8 cellular contexts compared by ENCODE assay signal in genomic region chr15:67065531-67066005, GRCh38. TPM values are rescaled to one million over a fixed set of nuclear protein-coding genes. Genes with fewer than 3 reads are reported as not detected.
A peak's percentile ranks its signal among the peaks of the same experiment; 100 is the strongest.
DNase-seq lines count a peak whose midpoint lies in the region; ATAC-seq and TF ChIP-seq lines count a peak whose summit lies in the region.

Gene SMAD3 (plus strand): TSS chr15:67065602. CDS start chr15:67066155, 553 bp downstream.

- H3K27me3 Mint-ChIP-seq in activated naive CD8-positive, alpha-beta T cell treated with anti-CD3 and anti-CD28 coated beads for 36 hours: peaks cover 18% of the 10 kb centered on the region
- H3K27me3 Mint-ChIP-seq in glutamatergic neuron (ENCODE audit: unreplicated experiment) (peaks cover 29% of the 10 kb centered on the region), osteocyte (ENCODE audit: unreplicated experiment) (no peaks in the 10 kb centered on the region)

- peak within 1 kb of the TSS; percentile 95 for H3K4me3 Mint-ChIP-seq in activated naive CD8-positive, alpha-beta T cell treated with anti-CD3 and anti-CD28 coated beads for 36 hours
- H3K4me3 Mint-ChIP-seq in glutamatergic neuron (ENCODE audit: unreplicated experiment) (peak within 1 kb of the TSS; percentile 93), osteocyte (ENCODE audit: unreplicated experiment) (peak within 1 kb of the TSS; percentile 96)

- intact Hi-C loops in thyroid gland (cut with DNase I): loop anchor here (5.0 to 10.0 kb wide), 2 partner anchors 82 to 189 kb away; partner anchors contain the start of genes AAGAB and IQCH

- H3K9me3 Mint-ChIP-seq in activated naive CD8-positive, alpha-beta T cell treated with anti-CD3 and anti-CD28 coated beads for 36 hours: no peaks in the 10 kb centered on the region
- H3K9me3 Mint-ChIP-seq in glutamatergic neuron (ENCODE audit: unreplicated experiment) (peaks cover 16% of the 10 kb centered on the region), osteocyte (ENCODE audit: unreplicated experiment) (no peaks in the 10 kb centered on the region)

- peaks cover 36% of the 10 kb centered on the region for H3K4me1 Mint-ChIP-seq in activated naive CD8-positive, alpha-beta T cell treated with anti-CD3 and anti-CD28 coated beads for 36 hours
- H3K4me1 Mint-ChIP-seq in glutamatergic neuron (ENCODE audit: low read depth, unreplicated experiment): peaks cover 26% of the 10 kb centered on the region
- H3K4me1 Mint-ChIP-seq in osteocyte (ENCODE audit: unreplicated experiment): peaks cover 42% of the 10 kb centered on the region

- peaks cover 33 to 41% of the 10 kb centered on the region in 2 donors for H3K4me1 ChIP-seq in thyroid gland

- H3K4me3 ChIP-seq in thyroid gland (replicated peaks in 1 of 3): peak within 1 kb of the TSS; percentile 42 to 84 (median 82)

- peak within 1 kb of the TSS; percentile 91 to 94 (median 92) for H3K27ac ChIP-seq in thyroid gland

- H3K27ac Mint-ChIP-seq in activated naive CD8-positive, alpha-beta T cell treated with anti-CD3 and anti-CD28 coated beads for 36 hours: peak within 1 kb of the TSS; percentile 89
- H3K27ac Mint-ChIP-seq in glutamatergic neuron (ENCODE audit: unreplicated experiment) (peak within 1 kb of the TSS; percentile 0), osteocyte (ENCODE audit: unreplicated experiment) (peak within 1 kb of the TSS; percentile 93)

- no peak for TF ChIP-seq CTCF in glutamatergic neuron (IDR thresholded peaks at IDR 0.05; ENCODE audit: partially characterized antibody, unreplicated experiment)
- no peak for TF ChIP-seq CTCF in osteocyte (IDR thresholded peaks at IDR 0.05)
- TF ChIP-seq CTCF in thyroid gland (IDR thresholded peaks at IDR 0.05): no peak

- TF ChIP-seq POLR2A in thyroid gland (IDR thresholded peaks at IDR 0.05): peak; percentile 70 to 89

- H3K9me3 ChIP-seq in thyroid gland: no peaks in the 10 kb centered on the region

- H3K27me3 ChIP-seq in thyroid gland: no peaks in the 10 kb centered on the region

- 0% methylated on average over 8 of the region's 63 CpGs; no CpG with 5 or more reads in 1 of the 2 donors for WGBS in thyroid gland, 2 donors

- DNase-seq in CD1c-positive myeloid dendritic cell (ENCODE audit: extremely low spot score) (peak; percentile 90), HT1080 (ENCODE audit: low read depth) (peak; percentile 87), SKM-1 treated with dmso at 0.1 percent for 144 hours (lab: John Stamatoyannopoulos, UW; ENCODE audit: unreplicated experiment) (peak; percentile 88), glutamatergic neuron (peak; percentile 73), osteocyte (ENCODE audit: extremely low spot score, unreplicated experiment) (peak; percentile 94), thyroid gland (peak; percentile 93 to 94)
- DNase-seq in activated naive CD8-positive, alpha-beta T cell treated with anti-CD3 and anti-CD28 coated beads for 36 hours: peak; percentile 81

- H3K36me3 Mint-ChIP-seq in activated naive CD8-positive, alpha-beta T cell treated with anti-CD3 and anti-CD28 coated beads for 36 hours: peaks cover 10% of the 10 kb centered on the region
- peaks cover 8% of the 10 kb centered on the region for H3K36me3 Mint-ChIP-seq in glutamatergic neuron (ENCODE audit: unreplicated experiment)
- H3K36me3 Mint-ChIP-seq in osteocyte (ENCODE audit: unreplicated experiment): no peaks in the 10 kb centered on the region

- ATAC-seq in GM19395 (IDR thresholded peaks at IDR 0.05; ENCODE audit: unreplicated experiment): peak; percentile 51

- no peaks in the 10 kb centered on the region for H3K36me3 ChIP-seq in thyroid gland

RNA-seq across cellular contexts. Expression of gene SMAD3, which starts in this region (rescaled TPM):
- 20.9 and 39.2 TPM in 2 replicates for total RNA-seq in HT1080 (2014; rRNA removed; shearing (Covaris generic))
- 99.4 and 115 TPM in 2 replicates for polyA plus RNA-seq in HT1080 (2015; cell fraction: cytosol; rRNA removed)
- 204 and 241 TPM in 2 replicates for polyA plus RNA-seq in HT1080 (2015; cell fraction: nucleus; rRNA removed)
- 10 to 100 TPM; 15.7 to 16.4 TPM for total RNA-seq in activated naive CD8-positive, alpha-beta T cell treated with anti-CD3 and anti-CD28 coated beads for 36 hours
- total RNA-seq in glutamatergic neuron (ENCODE audit: unreplicated experiment) (5.0 TPM), osteocyte (35.8 and 39.7 TPM in 2 replicates), thyroid gland (10 to 100 TPM; 33.6 to 66.5 (median 47.3) TPM)

Comparison
In these comparisons a context has a peak if more than half of its experiments do, and no peak if none do; other contexts are left out.
1. Peak in every context shown above with its lines: DNase-seq, ATAC-seq, H3K4me3 ChIP-seq and H3K27ac ChIP-seq.
2. H3K27ac Mint-ChIP-seq: peak in every context shown above with its lines; median percentile 93 in osteocyte; 89 in activated naive CD8-positive, alpha-beta T cell treated with anti-CD3 and anti-CD28 coated beads for 36 hours; 0 in glutamatergic neuron.